Comparison of ENCODE assay signal across 8 cellular contexts in genomic region chr1:21324368-21325137, GRCh38.
A peak's percentile ranks its signal among the peaks of the same experiment; 100 is the strongest.
DNase-seq lines count a peak whose midpoint lies in the region; ATAC-seq lines count a peak whose summit lies in the region.

No MANE protein-coding gene starts in this region.

- H3K27ac Mint-ChIP-seq in T-helper 1 cell treated with Interleukin-12 subunit alpha and Interleukin-12 subunit beta and Interleukin-4 antibody, amounts not matched to agents 30 μg/mL and 1 μg/mL, for 36 hours = peak overlapping the region; percentile 70

- peaks cover 10% of the 10 kb centered on the region for H3K36me3 Mint-ChIP-seq in T-helper 1 cell treated with Interleukin-12 subunit alpha and Interleukin-12 subunit beta and Interleukin-4 antibody, amounts not matched to agents 30 μg/mL and 1 μg/mL, for 36 hours (ENCODE audit: low read depth)

- no peaks in the 10 kb centered on the region for H3K27me3 Mint-ChIP-seq in T-helper 1 cell treated with Interleukin-12 subunit alpha and Interleukin-12 subunit beta and Interleukin-4 antibody, amounts not matched to agents 30 μg/mL and 1 μg/mL, for 36 hours (ENCODE audit: low read depth)

- H3K9me3 Mint-ChIP-seq in T-helper 1 cell treated with Interleukin-12 subunit alpha and Interleukin-12 subunit beta and Interleukin-4 antibody, amounts not matched to agents 30 μg/mL and 1 μg/mL, for 36 hours = no peaks in the 10 kb centered on the region

- peak overlapping the region; percentile 57 for H3K27ac ChIP-seq in angular gyrus (ENCODE audit: low read depth, low read length)

- H3K4me1 Mint-ChIP-seq in T-helper 1 cell treated with Interleukin-12 subunit alpha and Interleukin-12 subunit beta and Interleukin-4 antibody, amounts not matched to agents 30 μg/mL and 1 μg/mL, for 36 hours (ENCODE audit: low read depth) = peaks cover 58% of the 10 kb centered on the region

- peak overlapping the region; percentile 38 for H3K4me3 Mint-ChIP-seq in T-helper 1 cell treated with Interleukin-12 subunit alpha and Interleukin-12 subunit beta and Interleukin-4 antibody, amounts not matched to agents 30 μg/mL and 1 μg/mL, for 36 hours

- peak; percentile 73 for DNase-seq in AG08396 (ENCODE audit: low spot score)
- DNase-seq in islet precursor cell = peak; percentile 97
- peak; percentile 24 to 60 for DNase-seq in stimulated activated CD4-positive, alpha-beta T cell treated with anti-CD3 and anti-CD28 coated beads, Interleukin-1b, Interleukin-23, amount 100 ng/mL, for 1 hour (ENCODE audit: low read depth in 2 of 2)

- peak; percentile 38 for ATAC-seq in HG02798 (IDR thresholded peaks at IDR 0.05; ENCODE audit: poor library complexity, unreplicated experiment)
- ATAC-seq in HG03469 (IDR thresholded peaks at IDR 0.05; ENCODE audit: unreplicated experiment) = no peak
- ATAC-seq in HG03025 (IDR thresholded peaks at IDR 0.05; ENCODE audit: low FRiP score, unreplicated experiment) = no peak

Comparison
In these comparisons a context has a peak if more than half of its experiments do, and no peak if none do; other contexts are left out.
1. DNase-seq: peak in every context shown above with its lines; median percentile 97 in islet precursor cell; 73 in AG08396; 42 in stimulated activated CD4-positive, alpha-beta T cell treated with anti-CD3 and anti-CD28 coated beads, Interleukin-1b, Interleukin-23, amount 100 ng/mL, for 1 hour.